ENCODE assay signal across 8 cellular contexts in genomic region chr13:46797468-46798237, GRCh38. TPM values are rescaled to one million over a fixed set of nuclear protein-coding genes. Genes with fewer than 3 reads are reported as not detected.
A peak's percentile ranks its signal among the peaks of the same experiment; 100 is the strongest.
DNase-seq lines count a peak whose midpoint lies in the region; ATAC-seq, FAIRE-seq and TF ChIP-seq lines count a peak whose summit lies in the region.

No MANE protein-coding gene starts in this region.

- DNase-seq in SK-N-DZ (ENCODE audit: low spot score): peak; percentile 39
- no peak for DNase-seq in esophagus squamous epithelium (lab: John Stamatoyannopoulos, UW)
- no peak for DNase-seq in pancreas
- no peak for DNase-seq in T1000 (lab: John Stamatoyannopoulos, UW)
- DNase-seq in HEK293T (ENCODE audit: extremely low spot score): no peak
- no peak for DNase-seq in NCI-H2171 (lab: John Stamatoyannopoulos, UW)

- H3K27me3 ChIP-seq in esophagus squamous epithelium: no peaks in the 10 kb centered on the region
- H3K27me3 ChIP-seq in pancreas: peaks cover 0 to 2% (median 0%) of the 10 kb centered on the region in 4 donors

- H3K4me1 ChIP-seq in esophagus squamous epithelium (peaks cover 0 to 44% (median 20%) of the 10 kb centered on the region in 3 donors), pancreas (peaks cover 4 to 20% (median 14%) of the 10 kb centered on the region in 3 donors)

- H3K9me3 ChIP-seq in esophagus squamous epithelium: no peaks in the 10 kb centered on the region
- no peaks in the 10 kb centered on the region for H3K9me3 ChIP-seq in pancreas

- peak; percentile 2 for ATAC-seq in GM18508 (IDR thresholded peaks at IDR 0.05; ENCODE audit: insufficient read depth, unreplicated experiment)
- ATAC-seq in pancreas: peak in 2 of 4 donors; percentile 2 to 17
- ATAC-seq in HG03039 (IDR thresholded peaks at IDR 0.05; ENCODE audit: unreplicated experiment): no peak

- H3K36me3 ChIP-seq in esophagus squamous epithelium: no peaks in the 10 kb centered on the region
- H3K36me3 ChIP-seq in pancreas: no peaks in the 10 kb centered on the region

- no peak for TF ChIP-seq POLR2A in esophagus squamous epithelium (IDR thresholded peaks at IDR 0.05)

- TF ChIP-seq CTCF in esophagus squamous epithelium (IDR thresholded peaks at IDR 0.05) (no peak), pancreas (IDR thresholded peaks at IDR 0.05) (no peak)

- POLR2A ChIA-PET in HEK293T (lab: Yijun Ruan, JAX): no interaction called here

- CTCF ChIA-PET in HEK293T (lab: Yijun Ruan, JAX): interaction anchor here (0.8 kb wide), 1 partner anchor 97 kb away, joined by 5 read pairs; no protein-coding TSS in a partner anchor

- FAIRE-seq in pancreas (lab: Jason Lieb, UNC): no peak

- H3K4me3 ChIP-seq in esophagus squamous epithelium (peak overlapping the region; percentile 70 to 91 (median 84)), pancreas (peak overlapping the region; percentile 64 to 93 (median 78))

- peak overlapping the region; percentile 82 to 94 (median 92) for H3K27ac ChIP-seq in esophagus squamous epithelium
- H3K27ac ChIP-seq in pancreas: peak overlapping the region; percentile 72 to 93 (median 83)

- WGBS in esophagus squamous epithelium, 2 donors: 45 to 46% methylated on average over 9 to 10 of the region's 11 CpGs
- 14 to 20% methylated on average over 11 of the region's 11 CpGs for WGBS in pancreas, 2 donors

- intact Hi-C loops in esophagus squamous epithelium (cut with DNase I): no loop called here
- intact Hi-C loops in pancreas (cut with DNase I): no loop called here

TF ChIP-seq in HEK293T, 16 proteins besides CTCF, POLR2A, EP300 and RAD21:
- no peak for TF ChIP-seq TARDBP (IDR thresholded peaks at IDR 0.05)
- TF ChIP-seq SUZ12 (IDR thresholded peaks at IDR 0.05): no peak
- no peak for TF ChIP-seq L3MBTL2 (conservative IDR thresholded peaks at IDR 0.05)
- no peak for TF ChIP-seq SP1 (IDR thresholded peaks at IDR 0.05)
- no peak for TF ChIP-seq FOXK2 (IDR thresholded peaks at IDR 0.05)
- TF ChIP-seq ZNF384 (IDR thresholded peaks at IDR 0.05): no peak
- no peak for TF ChIP-seq CTBP1 (IDR thresholded peaks at IDR 0.05; ENCODE audit: borderline replicate concordance)
- no peak for TF ChIP-seq BHLHE40 (IDR thresholded peaks at IDR 0.05; ENCODE audit: borderline replicate concordance)
- no peak for TF ChIP-seq NFRKB (IDR thresholded peaks at IDR 0.05)
- no peak for TF ChIP-seq HDGF (IDR thresholded peaks at IDR 0.05; ENCODE audit: borderline replicate concordance)
- TF ChIP-seq LEF1 (IDR thresholded peaks at IDR 0.05; ENCODE audit: borderline replicate concordance): no peak
- TF ChIP-seq ARNT (IDR thresholded peaks at IDR 0.05): no peak
- no peak for TF ChIP-seq ELF4 (IDR thresholded peaks at IDR 0.05)
- TF ChIP-seq PKNOX1 (IDR thresholded peaks at IDR 0.05): no peak
- TF ChIP-seq FOXA1 (IDR thresholded peaks at IDR 0.05): no peak
- TF ChIP-seq FOXM1 (IDR thresholded peaks at IDR 0.05; ENCODE audit: borderline replicate concordance): no peak
TF ChIP-seq in HEK293T: peak in this region for 0.

RNA-seq across cellular contexts. Expression of gene ESD, which starts 0.7 kb away (rescaled TPM):
- polyA plus RNA-seq in SK-N-DZ (2014; cell fraction: cytosol; rRNA removed): 232 and 250 TPM in 2 replicates
- polyA plus RNA-seq in SK-N-DZ (2014; cell fraction: nucleus; rRNA removed): 175 and 177 TPM in 2 replicates
- total RNA-seq in esophagus squamous epithelium (100 to 1,000 TPM in 1 of 4 donors, 10 to 100 TPM in 3; 45.8 to 126 (median 78.0) TPM), pancreas (10 to 100 TPM; 19.2 to 40.4 (median 31.0) TPM)
- polyA plus RNA-seq in pancreas: 10 to 100 TPM; 24.4 to 58.9 TPM
